In genomic region chr5:171484460-171484899, GRCh38 we compare ENCODE assay signal across 8 cellular contexts.
DNase-seq lines count a peak whose midpoint lies in the region; ATAC-seq and TF ChIP-seq lines count a peak whose summit lies in the region.

No MANE protein-coding gene starts in this region.

- H3K4me1 Mint-ChIP-seq in activated B cell treated with CpG ODN at 0.5 μM for 24 hours (peaks cover 3% of the 10 kb centered on the region), nephron (peaks cover 46% of the 10 kb centered on the region)
- H3K4me1 Mint-ChIP-seq in central memory CD8-positive, alpha-beta T cell, result no peaks in the 10 kb centered on the region

- DNase-seq in AG08395 (ENCODE audit: low spot score), result peak; percentile 61
- DNase-seq in HEK293T (ENCODE audit: extremely low spot score), result peak; percentile 73
- DNase-seq in activated B cell treated with CpG ODN at 0.5 μM for 24 hours, result peak; percentile 31
- peak in 1 of 2 donors; percentile 13 for DNase-seq in central memory CD8-positive, alpha-beta T cell (ENCODE audit: low spot score in 2 of 2)
- no peak for DNase-seq in upper lobe of right lung
- DNase-seq in SHP77 treated with DMSO at 0.1 percent for 48 hours (lab: John Stamatoyannopoulos, UW), result no peak
- DNase-seq in NCI-H748 treated with DMSO at 0.1 percent for 48 hours (lab: John Stamatoyannopoulos, UW), result no peak

- H3K4me3 ChIP-seq in upper lobe of right lung, result no peak overlapping the region

- H3K27ac Mint-ChIP-seq in activated B cell treated with CpG ODN at 0.5 μM for 24 hours (no peak overlapping the region), nephron (peak overlapping the region in 2 of 3 experiments; percentile 65 to 73)
- no peak overlapping the region for H3K27ac Mint-ChIP-seq in central memory CD8-positive, alpha-beta T cell (ENCODE audit: low read depth)

- peaks cover 26% of the 10 kb centered on the region for H3K27me3 Mint-ChIP-seq in activated B cell treated with CpG ODN at 0.5 μM for 24 hours
- H3K27me3 Mint-ChIP-seq in central memory CD8-positive, alpha-beta T cell, result peaks cover 55% of the 10 kb centered on the region
- H3K27me3 Mint-ChIP-seq in nephron (ENCODE audit: low read depth), result peaks cover 12% of the 10 kb centered on the region

- H3K36me3 Mint-ChIP-seq in activated B cell treated with CpG ODN at 0.5 μM for 24 hours (ENCODE audit: low read depth) (no peaks in the 10 kb centered on the region), nephron (ENCODE audit: low read depth) (no peaks in the 10 kb centered on the region)
- H3K36me3 Mint-ChIP-seq in central memory CD8-positive, alpha-beta T cell (ENCODE audit: insufficient read depth), result peaks cover 1% of the 10 kb centered on the region

- intact Hi-C loops in activated B cell treated with CpG ODN at 0.5 μM for 24 hours (cut with micrococcal nuclease), result loop anchor here (1.0 to 2.0 kb wide), 2 partner anchors 423 to 1212 kb away; no protein-coding TSS in a partner anchor
- intact Hi-C loops in upper lobe of right lung (cut with DNase I), result no loop called here

- H3K9me3 Mint-ChIP-seq in activated B cell treated with CpG ODN at 0.5 μM for 24 hours (no peaks in the 10 kb centered on the region), nephron (no peaks in the 10 kb centered on the region)
- H3K9me3 Mint-ChIP-seq in central memory CD8-positive, alpha-beta T cell, result no peaks in the 10 kb centered on the region

- CTCF ChIA-PET in HEK293T (lab: Yijun Ruan, JAX), result interaction anchor here (0.6 to 1.6 kb wide), 6 partner anchors 10 to 162 kb away, joined by 3 to 5 read pairs (median 4); no protein-coding TSS in a partner anchor
- CTCF ChIA-PET in activated B cell treated with CpG ODN at 0.5 μM for 24 hours (lab: Charles Lee), result interaction anchor here (1.0 to 1.4 kb wide), 3 partner anchors 8 to 575 kb away, joined by 3 to 5 read pairs (median 3); no protein-coding TSS in a partner anchor

- H3K27me3 ChIP-seq in upper lobe of right lung, result no peaks in the 10 kb centered on the region

- H3K9me3 ChIP-seq in upper lobe of right lung, result no peaks in the 10 kb centered on the region

- H3K27ac ChIP-seq in upper lobe of right lung, result no peak overlapping the region

- H3K4me3 Mint-ChIP-seq in activated B cell treated with CpG ODN at 0.5 μM for 24 hours (no peak overlapping the region), nephron (no peak overlapping the region)
- H3K4me3 Mint-ChIP-seq in central memory CD8-positive, alpha-beta T cell, result no peak overlapping the region

- H3K36me3 ChIP-seq in upper lobe of right lung, result no peaks in the 10 kb centered on the region

- ATAC-seq in activated B cell treated with CpG ODN at 0.5 μM for 24 hours (ENCODE audit: low read depth) (no peak), upper lobe of right lung (peak; percentile 53)
- ATAC-seq in central memory CD8-positive, alpha-beta T cell (replicated peaks; ENCODE audit: extremely low read depth, poor library complexity, severe bottlenecking), result peak; percentile 43

- POLR2A ChIA-PET in HEK293T (lab: Yijun Ruan, JAX), result no interaction called here
- POLR2A ChIA-PET in activated B cell treated with CpG ODN at 0.5 μM for 24 hours (lab: Charles Lee), result interaction anchor here (0.5 kb wide), 1 partner anchor 93 kb away, joined by 3 read pairs; no protein-coding TSS in a partner anchor

- no peaks in the 10 kb centered on the region for H3K4me1 ChIP-seq in upper lobe of right lung

- peak; percentile 40 for TF ChIP-seq CTCF in activated B cell treated with CpG ODN at 0.5 μM for 24 hours (IDR thresholded peaks at IDR 0.05)
- peak; percentile 36 to 50 (median 40) for TF ChIP-seq CTCF in nephron (IDR thresholded peaks at IDR 0.05; ENCODE audit: unreplicated experiment in 3 of 3)
- TF ChIP-seq CTCF in upper lobe of right lung (IDR thresholded peaks at IDR 0.05), result peak; percentile 65

TF ChIP-seq in HEK293T, 16 proteins besides CTCF, POLR2A, EP300 and RAD21:
- TF ChIP-seq CTBP1 (IDR thresholded peaks at IDR 0.05; ENCODE audit: borderline replicate concordance) (no peak), ZNF384 (IDR thresholded peaks at IDR 0.05) (no peak), LEF1 (IDR thresholded peaks at IDR 0.05; ENCODE audit: borderline replicate concordance) (no peak), ELF4 (IDR thresholded peaks at IDR 0.05) (no peak), BHLHE40 (IDR thresholded peaks at IDR 0.05; ENCODE audit: borderline replicate concordance) (no peak), SP1 (IDR thresholded peaks at IDR 0.05) (no peak), FOXA1 (IDR thresholded peaks at IDR 0.05) (no peak), HDGF (IDR thresholded peaks at IDR 0.05; ENCODE audit: borderline replicate concordance) (no peak), L3MBTL2 (conservative IDR thresholded peaks at IDR 0.05) (no peak), NFRKB (IDR thresholded peaks at IDR 0.05) (no peak), TARDBP (IDR thresholded peaks at IDR 0.05) (no peak), PKNOX1 (IDR thresholded peaks at IDR 0.05) (no peak), FOXM1 (IDR thresholded peaks at IDR 0.05; ENCODE audit: borderline replicate concordance) (no peak), ARNT (IDR thresholded peaks at IDR 0.05) (no peak), FOXK2 (IDR thresholded peaks at IDR 0.05) (no peak)

Comparison
In these comparisons a context has a peak if more than half of its experiments do, and no peak if none do; other contexts are left out.
1. DNase-seq: peak in AG08395 (single experiment), HEK293T (single experiment) and activated B cell treated with CpG ODN at 0.5 μM for 24 hours (single experiment); none in upper lobe of right lung (single experiment), SHP77 treated with DMSO at 0.1 percent for 48 hours (single experiment) and NCI-H748 treated with DMSO at 0.1 percent for 48 hours (single experiment).
2. H3K27ac Mint-ChIP-seq: peak in nephron (2 of 3); none in activated B cell treated with CpG ODN at 0.5 μM for 24 hours (single experiment) and central memory CD8-positive, alpha-beta T cell (single experiment).
3. Peak in every context shown above with its lines, with median percentiles within 50 percentile points of each other: CTCF ChIP-seq.